Comparison of ENCODE assay signal across 8 cellular contexts in genomic region chr6:110357298-110357695, GRCh38. TPM values are rescaled to one million over a fixed set of nuclear protein-coding genes. Genes with fewer than 3 reads are reported as not detected.
DNase-seq lines count a peak whose midpoint lies in the region; ATAC-seq and TF ChIP-seq lines count a peak whose summit lies in the region.

No MANE protein-coding gene starts in this region.

- peaks cover 10 to 14% (median 14%) of the 10 kb centered on the region in 3 donors for H3K4me1 Mint-ChIP-seq in CD8-positive, alpha-beta memory T cell

- peak overlapping the region; percentile 65 for H4K91ac ChIP-seq in trophoblast cell (ENCODE audit: low read depth, low read length)

- ATAC-seq in RWPE2 (ENCODE audit: low read depth) (no peak), foreskin keratinocyte (peak; percentile 40), HG02970 (IDR thresholded peaks at IDR 0.05; ENCODE audit: low FRiP score, unreplicated experiment) (no peak)

- peak overlapping the region; percentile 43 for H3K18ac ChIP-seq in trophoblast cell (ENCODE audit: low read length)

- H2BK12ac ChIP-seq in trophoblast cell (ENCODE audit: low read length) = peak overlapping the region; percentile 14

- H3K36me3 ChIP-seq in CD8-positive, alpha-beta memory T cell (ENCODE audit: insufficient read depth, low read length) = no peaks in the 10 kb centered on the region
- H3K36me3 ChIP-seq in RWPE2 (ENCODE audit: low read depth) (no peaks in the 10 kb centered on the region), trophoblast cell (ENCODE audit: control insufficient read depth in 1 of 2, insufficient read depth in 2 of 2, low read length in 2 of 2) (no peaks in the 10 kb centered on the region), SK-N-SH (replicated peaks in 1 of 2; ENCODE audit: control insufficient read depth in 1 of 2, insufficient read depth in 2 of 2, low read length in 1 of 2) (no peaks in the 10 kb centered on the region)

- H3K9me3 Mint-ChIP-seq in CD8-positive, alpha-beta memory T cell = peaks cover 0 to 3% (median 0%) of the 10 kb centered on the region in 5 donors

- TF ChIP-seq CTCF in RWPE2 (IDR thresholded peaks at IDR 0.05; ENCODE audit: poor library complexity, severe bottlenecking) (no peak), foreskin keratinocyte (conservative IDR thresholded peaks at IDR 0.05) (no peak), SK-N-SH (IDR thresholded peaks at IDR 0.05) (no peak)

- peak overlapping the region; percentile 2 for H2AK5ac ChIP-seq in trophoblast cell (ENCODE audit: low read length)

- no peaks in the 10 kb centered on the region for H3K9me2 ChIP-seq in SK-N-SH

- no peak for TF ChIP-seq RAD21 in SK-N-SH (IDR thresholded peaks at IDR 0.05; ENCODE audit: low read length)

- peak overlapping the region in 3 of 8 donors; percentile 47 to 81 (median 75) for H3K27ac Mint-ChIP-seq in CD8-positive, alpha-beta memory T cell

- no peaks in the 10 kb centered on the region for H4K20me1 ChIP-seq in SK-N-SH (ENCODE audit: insufficient read depth)

- H3K9me3 ChIP-seq in CD8-positive, alpha-beta memory T cell (ENCODE audit: low read length) = no peaks in the 10 kb centered on the region
- H3K9me3 ChIP-seq in RWPE2 (ENCODE audit: severe bottlenecking) = no peaks in the 10 kb centered on the region
- no peaks in the 10 kb centered on the region for H3K9me3 ChIP-seq in trophoblast cell (ENCODE audit: insufficient read depth, low read depth, low read length)
- no peaks in the 10 kb centered on the region for H3K9me3 ChIP-seq in SK-N-SH

- TF ChIP-seq EP300 in SK-N-SH (IDR thresholded peaks at IDR 0.05; ENCODE audit: borderline replicate concordance in 1 of 2, low read depth in 1 of 2, low read length in 1 of 2) = no peak

- DNase-seq in CD8-positive, alpha-beta memory T cell = no peak
- no peak for DNase-seq in RWPE2 (ENCODE audit: low spot score)
- no peak for DNase-seq in foreskin keratinocyte
- no peak for DNase-seq in trophoblast cell
- DNase-seq in SK-N-SH = no peak
- no peak for DNase-seq in SKM-1 (lab: John Stamatoyannopoulos, UW; ENCODE audit: unreplicated experiment)
- no peak for DNase-seq in NK-92 treated with Interleukin-12 subunit alpha and Interleukin-12 subunit beta, amount 100 ng/mL, for 24 hours (lab: John Stamatoyannopoulos, UW)

- no peak overlapping the region for H3K27ac ChIP-seq in CD8-positive, alpha-beta memory T cell (ENCODE audit: low read depth, low read length)
- no peak overlapping the region for H3K27ac ChIP-seq in RWPE2 (ENCODE audit: poor library complexity, severe bottlenecking)
- no peak overlapping the region for H3K27ac ChIP-seq in foreskin keratinocyte
- H3K27ac ChIP-seq in trophoblast cell (ENCODE audit: low read depth, low read length) = peak overlapping the region; percentile 24
- no peak overlapping the region for H3K27ac ChIP-seq in SK-N-SH (ENCODE audit: low read depth in 2 of 2, low read length in 1 of 2)

- H3K4me3 Mint-ChIP-seq in CD8-positive, alpha-beta memory T cell = peak overlapping the region; percentile 76 to 92 (median 84)

- H4K12ac ChIP-seq in trophoblast cell (ENCODE audit: low read depth, low read length) = no peak overlapping the region

- H3F3A ChIP-seq in SK-N-SH (replicated peaks; ENCODE audit: insufficient read depth) = no peaks in the 10 kb centered on the region

- POLR2A ChIA-PET in CD8-positive, alpha-beta memory T cell (lab: Charles Lee) = no interaction called here
- POLR2A ChIA-PET in SK-N-SH (lab: Yijun Ruan, JAX) = no interaction called here

- peak overlapping the region; percentile 14 for H3K14ac ChIP-seq in trophoblast cell (ENCODE audit: low read length)

- CTCF ChIA-PET in CD8-positive, alpha-beta memory T cell (lab: Charles Lee) = no interaction called here
- CTCF ChIA-PET in SK-N-SH (lab: Yijun Ruan, JAX) = interaction anchor here (1.2 to 2.0 kb wide), 2 partner anchors 33 to 102 kb away, joined by 3 to 6 read pairs; no protein-coding TSS in a partner anchor

- no peaks in the 10 kb centered on the region for H3K4me1 ChIP-seq in CD8-positive, alpha-beta memory T cell (ENCODE audit: insufficient read depth, low read length)
- no peaks in the 10 kb centered on the region for H3K4me1 ChIP-seq in RWPE2 (ENCODE audit: insufficient read depth, poor library complexity, severe bottlenecking)
- no peaks in the 10 kb centered on the region for H3K4me1 ChIP-seq in foreskin keratinocyte
- peaks cover 9 to 28% of the 10 kb centered on the region in 2 experiments for H3K4me1 ChIP-seq in trophoblast cell (ENCODE audit: control insufficient read depth in 1 of 2, insufficient read depth in 2 of 2, low read length in 2 of 2)
- H3K4me1 ChIP-seq in SK-N-SH (ENCODE audit: control insufficient read depth in 1 of 2, insufficient read depth in 2 of 2, low read depth in 1 of 2, low read length in 1 of 2) = peaks cover under 1 to 11% of the 10 kb centered on the region in 2 experiments; a peak in 2 of 4 replicates

- H2AFZ ChIP-seq in trophoblast cell (ENCODE audit: insufficient read depth, low read length, poor library complexity) (peak overlapping the region; percentile 12), SK-N-SH (ENCODE audit: low read depth) (no peak overlapping the region)

- H3K79me1 ChIP-seq in trophoblast cell (ENCODE audit: low read length) = peaks cover 36% of the 10 kb centered on the region

- H2BK5ac ChIP-seq in trophoblast cell (ENCODE audit: low read depth, low read length, poor library complexity) = peak overlapping the region; percentile 41

- H3K4me2 ChIP-seq in trophoblast cell (ENCODE audit: low read length) = peak overlapping the region; percentile 74
- H3K4me2 ChIP-seq in SK-N-SH = no peak overlapping the region

- H3K27me3 ChIP-seq in CD8-positive, alpha-beta memory T cell (ENCODE audit: insufficient read depth, low read length, poor library complexity, severe bottlenecking) = peaks cover 5% of the 10 kb centered on the region
- H3K27me3 ChIP-seq in RWPE2 (ENCODE audit: insufficient read depth, poor library complexity, severe bottlenecking) (peaks cover 53% of the 10 kb centered on the region), foreskin keratinocyte (peaks cover 87% of the 10 kb centered on the region), trophoblast cell (ENCODE audit: insufficient read depth, low read length) (no peaks in the 10 kb centered on the region), SK-N-SH (ENCODE audit: insufficient read depth) (0 out of 2 replicates have a peak, but pooled peaks cover 7% of the 10 kb centered on the region)

- peak overlapping the region; percentile 7 for H3K4ac ChIP-seq in trophoblast cell (ENCODE audit: low read depth, low read length)

- WGBS in trophoblast cell (ENCODE audit: extremely low coverage, insufficient coverage, insufficient read length) = no CpG with 5 or more reads among the region's 18 CpGs
- 91% methylated on average over 18 of the region's 18 CpGs for WGBS in SK-N-SH (ENCODE audit: low lambda C conversion rate)

- H3K36me3 Mint-ChIP-seq in CD8-positive, alpha-beta memory T cell = no peaks in the 10 kb centered on the region

- H3K27me3 Mint-ChIP-seq in CD8-positive, alpha-beta memory T cell = peaks cover 15 to 56% of the 10 kb centered on the region in 2 donors

- H3K9ac ChIP-seq in trophoblast cell (ENCODE audit: low read length) = peak overlapping the region; percentile 80
- H3K9ac ChIP-seq in SK-N-SH = no peak overlapping the region

- H2BK120ac ChIP-seq in trophoblast cell (ENCODE audit: insufficient read depth, low read length, poor library complexity) = peak overlapping the region; percentile 55

- peak overlapping the region; percentile 8 for H4K8ac ChIP-seq in trophoblast cell (ENCODE audit: low read depth, low read length)

- peak overlapping the region; percentile 20 for H3K4me3 ChIP-seq in CD8-positive, alpha-beta memory T cell (ENCODE audit: low read length)
- H3K4me3 ChIP-seq in RWPE2 (ENCODE audit: severe bottlenecking) (peak overlapping the region; percentile 12), trophoblast cell (ENCODE audit: low read depth, low read length) (peak overlapping the region; percentile 55), SK-N-SH (ENCODE audit: low read depth in 2 of 2, low read length in 1 of 2) (no peak overlapping the region; a peak in 1 of 4 replicates)

- H3K79me2 ChIP-seq in trophoblast cell (ENCODE audit: control insufficient read depth, insufficient read depth, low read length, poor library complexity) = peaks cover 6% of the 10 kb centered on the region
- H3K79me2 ChIP-seq in SK-N-SH (ENCODE audit: insufficient read depth) = no peaks in the 10 kb centered on the region

- H3K23ac ChIP-seq in trophoblast cell (ENCODE audit: low read length) = no peak overlapping the region

TF ChIP-seq in SK-N-SH, 30 proteins besides CTCF, POLR2A, EP300 and RAD21 (continues in another document):
- no peak for TF ChIP-seq POLR2AphosphoS5 (IDR thresholded peaks at IDR 0.05; ENCODE audit: low read depth, low read length)
- TF ChIP-seq JUND (IDR thresholded peaks at IDR 0.05) = no peak
- TF ChIP-seq CHD2 (IDR thresholded peaks at IDR 0.05; ENCODE audit: low read length, partially characterized antibody) = no peak
- TF ChIP-seq SMC3 (IDR thresholded peaks at IDR 0.05; ENCODE audit: low read depth, low read length) = no peak

RNA-seq across cellular contexts. Expression of gene METTL24, which starts 0.9 kb away (rescaled TPM):
- under 1 TPM in 1 of 2 experiments, not detected in 1; 0.35 TPM for total RNA-seq in CD8-positive, alpha-beta memory T cell
- polyA plus RNA-seq in CD8-positive, alpha-beta memory T cell = 0.98 TPM
- total RNA-seq in foreskin keratinocyte = not detected in 2 replicates
- polyA plus RNA-seq in foreskin keratinocyte (not detected in 2 replicates), SK-N-SH (2012; rRNA removed) (not detected in 2 replicates)
- 3.4 and 3.6 TPM in 2 replicates for polyA plus RNA-seq in trophoblast cell (2013)
- polyA plus RNA-seq in SK-N-SH (2012; cell fraction: cytosol; rRNA removed) = not detected in 2 replicates
- polyA plus RNA-seq in SK-N-SH (2012; cell fraction: nucleus; rRNA removed) = not detected in 2 replicates

RNA-seq across cellular contexts. Expression of gene DDO, which starts 58.1 kb away (rescaled TPM):
- total RNA-seq in CD8-positive, alpha-beta memory T cell = not detected
- polyA plus RNA-seq in CD8-positive, alpha-beta memory T cell = not detected
- total RNA-seq in foreskin keratinocyte = 0.07 TPM in 1 of 2 replicates, not detected in the other
- not detected in 2 replicates for polyA plus RNA-seq in foreskin keratinocyte
- polyA plus RNA-seq in trophoblast cell (2013) = not detected in 2 replicates
- 0.79 and 1.3 TPM in 2 replicates for polyA plus RNA-seq in SK-N-SH (2012; rRNA removed)
- polyA plus RNA-seq in SK-N-SH (2012; cell fraction: cytosol; rRNA removed) = 1.2 TPM in 2 replicates
- polyA plus RNA-seq in SK-N-SH (2012; cell fraction: nucleus; rRNA removed) = 0.46 and 1.2 TPM in 2 replicates

Comparison
In these comparisons a context has a peak if more than half of its experiments do, and no peak if none do; other contexts are left out.
1. H3K4me3 ChIP-seq: peak in CD8-positive, alpha-beta memory T cell (single experiment), RWPE2 (single experiment) and trophoblast cell (single experiment); none in SK-N-SH (0 of 2).